In the genomic region with DNA sequence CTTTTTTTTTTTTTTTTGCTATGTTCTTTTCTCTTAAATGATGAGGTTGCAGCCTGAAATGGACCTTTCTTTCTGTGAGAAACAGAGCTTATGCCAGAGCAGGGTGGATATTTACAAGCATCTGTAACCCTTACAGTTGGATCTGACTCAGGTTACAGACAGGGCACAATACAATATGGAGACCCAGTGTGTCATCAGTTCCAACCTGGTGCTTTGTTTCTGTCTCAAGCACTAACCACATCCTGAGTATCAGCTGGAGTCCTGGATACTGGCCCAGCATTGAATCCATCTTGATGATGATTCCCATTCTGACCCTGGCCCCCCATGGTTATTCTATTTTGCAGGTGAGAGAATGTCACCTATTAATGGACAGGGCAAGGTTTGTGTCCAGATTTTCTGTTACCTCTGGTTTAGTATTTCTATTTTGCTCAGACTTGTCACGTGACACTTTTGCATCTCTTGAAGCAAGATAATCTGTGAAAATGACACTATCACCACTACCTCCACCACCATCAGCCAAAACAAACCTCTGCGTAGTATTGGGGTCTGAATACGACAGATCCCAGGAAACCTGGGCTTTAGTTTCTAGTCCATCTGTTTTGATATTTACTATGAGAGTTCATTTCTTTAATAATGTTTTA, we compare ENCODE assay signal across 24 cellular contexts.
DNase-seq lines count a peak whose midpoint lies in the region; ATAC-seq, FAIRE-seq and TF ChIP-seq lines count a peak whose summit lies in the region.
"Had no signal": no experiment of that assay in that cellular context is flagged by ENCODE, and none has a peak within 500 bp of the region (broad histone marks: within the 10 kb centered on the region; RNA-seq: fewer than 3 reads in every experiment).

No MANE protein-coding gene starts in this region.

- H3K27me3 Mint-ChIP-seq in astrocyte (ENCODE audit: low read depth, unreplicated experiment) = no peaks in the 10 kb centered on the region
- H3K27me3 Mint-ChIP-seq: activated CD8-positive, alpha-beta T cell treated with anti-CD3 and anti-CD28 coated beads for 36 hours; activated naive CD8-positive, alpha-beta T cell; stimulated activated naive B cell treated with anti-CD40 and anti-IgM and Interleukin-4, amounts not matched to agents 10 μg/mL and 1 μg/mL and 100 μg/mL, for 72 hours had no signal

- DNase-seq in DMS53 (lab: John Stamatoyannopoulos, UW) (peak; percentile 16), DMS53 treated with DMSO at 0.1 percent for 48 hours (lab: John Stamatoyannopoulos, UW; ENCODE audit: unreplicated experiment) (no peak), NCI-H2081 (lab: John Stamatoyannopoulos, UW) (peak; percentile 24 to 76), astrocyte (ENCODE audit: low read depth) (peak; percentile 49), renal cortical epithelial cell (ENCODE audit: low read depth) (peak; percentile 45), KBM-7 (no peak), body of pancreas (no peak), GOT3 (lab: John Stamatoyannopoulos, UW) (no peak)
- DNase-seq: activated CD8-positive, alpha-beta T cell treated with anti-CD3 and anti-CD28 coated beads for 36 hours; activated T-cell treated with anti-CD3 and anti-CD28 coated beads, Interleukin-2, amount 50 U/mL, for 48 hours; brain microvascular endothelial cell; left ventricle myocardium inferior; mucosa of descending colon; NCI-H1417 treated with DMSO at 0.1 percent for 48 hours; NCI-H510A treated with DMSO at 0.1 percent for 48 hours; SHP77; stimulated activated naive B cell treated with anti-CD40 and anti-IgM and Interleukin-4, amounts not matched to agents 10 μg/mL and 1 μg/mL and 100 μg/mL, for 72 hours; WERI-Rb-1 had no signal

- H3K36me3 Mint-ChIP-seq in astrocyte (ENCODE audit: low read depth, unreplicated experiment) = no peaks in the 10 kb centered on the region
- H3K36me3 Mint-ChIP-seq: activated naive CD8-positive, alpha-beta T cell; stimulated activated naive B cell treated with anti-CD40 and anti-IgM and Interleukin-4, amounts not matched to agents 10 μg/mL and 1 μg/mL and 100 μg/mL, for 72 hours had no signal

- no peaks in the 10 kb centered on the region for H3K9me3 Mint-ChIP-seq in astrocyte (ENCODE audit: unreplicated experiment)

- 86 to 90% methylated on average over 3 of the region's 3 CpGs for WGBS in body of pancreas, 2 donors

- in situ Hi-C loops in KBM-7 (cut with MboI; ENCODE audit: low pct_unique_long_range_greater_than_20kb, low sequenced_read_pairs) = no loop called here

- H3K9ac ChIP-seq in astrocyte (ENCODE audit: low read length) = no peak overlapping the region
- H3K9ac ChIP-seq: BLaER1 treated with 17β-estradiol and CSF1 and Interleukin-3, amounts not matched to agents 10 nM and 100 nM had no signal

- H3K27me3 ChIP-seq in astrocyte (ENCODE audit: insufficient read depth, low read length) = no peaks in the 10 kb centered on the region
- no peaks in the 10 kb centered on the region for H3K27me3 ChIP-seq in body of pancreas
- H3K27me3 ChIP-seq: BLaER1 treated with 17β-estradiol and CSF1 and Interleukin-3, amounts not matched to agents 10 nM and 100 nM; brain microvascular endothelial cell; tibial nerve had no signal

- H4K20me1 ChIP-seq in astrocyte (ENCODE audit: insufficient read depth, low read length) = no peaks in the 10 kb centered on the region
- H4K20me1 ChIP-seq: BLaER1 treated with 17β-estradiol and CSF1 and Interleukin-3, amounts not matched to agents 10 nM and 100 nM had no signal

- H3K4me1 Mint-ChIP-seq in astrocyte (ENCODE audit: low read depth, unreplicated experiment) = no peaks in the 10 kb centered on the region
- H3K4me1 Mint-ChIP-seq: stimulated activated naive B cell treated with anti-CD40 and anti-IgM and Interleukin-4, amounts not matched to agents 10 μg/mL and 1 μg/mL and 100 μg/mL, for 72 hours had no signal

- TF ChIP-seq CTCF in astrocyte (IDR thresholded peaks at IDR 0.05; ENCODE audit: insufficient read depth, low read depth, low read length) = no peak
- no peak for TF ChIP-seq CTCF in body of pancreas (IDR thresholded peaks at IDR 0.05)

- ATAC-seq in body of pancreas = no peak
- ATAC-seq: activated CD8-positive, alpha-beta T cell treated with anti-CD3 and anti-CD28 coated beads for 36 hours; mucosa of descending colon; stimulated activated naive B cell treated with anti-CD40 and anti-IgM and Interleukin-4, amounts not matched to agents 10 μg/mL and 1 μg/mL and 100 μg/mL, for 72 hours had no signal

- FAIRE-seq in astrocyte (lab: Jason Lieb, UNC) = no peak
- FAIRE-seq: A204.1, H1 had no signal

- intact Hi-C loops in body of pancreas (cut with DNase I) = no loop called here

- H3K36me3 ChIP-seq in astrocyte (ENCODE audit: insufficient read depth, low read length) (no peaks in the 10 kb centered on the region), body of pancreas (replicated peaks in 1 of 2; ENCODE audit: insufficient read depth in 1 of 2, low read depth in 2 of 2) (no peaks in the 10 kb centered on the region)
- H3K36me3 ChIP-seq: BLaER1 treated with 17β-estradiol and CSF1 and Interleukin-3, amounts not matched to agents 10 nM and 100 nM; brain microvascular endothelial cell; left ventricle myocardium inferior; tibial nerve; WERI-Rb-1 had no signal

- no peak overlapping the region for H3K4me2 ChIP-seq in astrocyte (ENCODE audit: low read length)
- H3K4me2 ChIP-seq: BLaER1 treated with 17β-estradiol and CSF1 and Interleukin-3, amounts not matched to agents 10 nM and 100 nM had no signal

- no peaks in the 10 kb centered on the region for H3K4me1 ChIP-seq in astrocyte (ENCODE audit: insufficient read depth, low read length)
- H3K4me1 ChIP-seq in body of pancreas = no peaks in the 10 kb centered on the region
- H3K4me1 ChIP-seq: BLaER1 treated with 17β-estradiol and CSF1 and Interleukin-3, amounts not matched to agents 10 nM and 100 nM; left ventricle myocardium inferior; tibial nerve had no signal

- no peak overlapping the region for H3K4me3 Mint-ChIP-seq in astrocyte (ENCODE audit: unreplicated experiment)
- H3K4me3 Mint-ChIP-seq: activated CD8-positive, alpha-beta T cell treated with anti-CD3 and anti-CD28 coated beads for 36 hours; activated naive CD8-positive, alpha-beta T cell; stimulated activated naive B cell treated with anti-CD40 and anti-IgM and Interleukin-4, amounts not matched to agents 10 μg/mL and 1 μg/mL and 100 μg/mL, for 72 hours; T-helper 1 cell treated with Interleukin-12 subunit alpha and Interleukin-12 subunit beta and Interleukin-4 antibody, amounts not matched to agents 30 μg/mL and 1 μg/mL, for 36 hours had no signal

- H3K27ac Mint-ChIP-seq in astrocyte (ENCODE audit: unreplicated experiment) = no peak overlapping the region
- H3K27ac Mint-ChIP-seq: activated CD8-positive, alpha-beta T cell treated with anti-CD3 and anti-CD28 coated beads for 36 hours; activated naive CD8-positive, alpha-beta T cell; stimulated activated naive B cell treated with anti-CD40 and anti-IgM and Interleukin-4, amounts not matched to agents 10 μg/mL and 1 μg/mL and 100 μg/mL, for 72 hours; T-helper 1 cell treated with Interleukin-12 subunit alpha and Interleukin-12 subunit beta and Interleukin-4 antibody, amounts not matched to agents 30 μg/mL and 1 μg/mL, for 36 hours had no signal

- H3K4me3 ChIP-seq in astrocyte (ENCODE audit: insufficient read depth, low read depth, low read length) = no peak overlapping the region
- H3K4me3 ChIP-seq in body of pancreas = no peak overlapping the region
- H3K4me3 ChIP-seq: BLaER1 treated with 17β-estradiol and CSF1 and Interleukin-3, amounts not matched to agents 10 nM and 100 nM; left ventricle myocardium inferior; mucosa of descending colon; tibial nerve had no signal

- no peak overlapping the region for H2AFZ ChIP-seq in astrocyte (ENCODE audit: low read depth, low read length)

- no peak for TF ChIP-seq POLR2A in body of pancreas (IDR thresholded peaks at IDR 0.05)

- H3K9me3 ChIP-seq in astrocyte (ENCODE audit: insufficient read depth, low read depth, low read length) (no peaks in the 10 kb centered on the region), body of pancreas (no peaks in the 10 kb centered on the region)
- H3K9me3 ChIP-seq: BLaER1 treated with 17β-estradiol and CSF1 and Interleukin-3, amounts not matched to agents 10 nM and 100 nM; left ventricle myocardium inferior; mucosa of descending colon; tibial nerve had no signal

- H3K79me2 ChIP-seq in astrocyte (ENCODE audit: insufficient read depth, low read length) = no peaks in the 10 kb centered on the region

- H3K27ac ChIP-seq in astrocyte (ENCODE audit: low read depth, low read length) (no peak overlapping the region), body of pancreas (no peak overlapping the region)
- H3K27ac ChIP-seq: BLaER1 treated with 17β-estradiol and CSF1 and Interleukin-3, amounts not matched to agents 10 nM and 100 nM; brain microvascular endothelial cell; left ventricle myocardium inferior; tibial nerve; WERI-Rb-1 had no signal

Comparison
In these comparisons a context has a peak if more than half of its experiments do, and no peak if none do; other contexts are left out.
1. DNase-seq: peak in DMS53 (single experiment), NCI-H2081 (2 of 2), astrocyte (single experiment) and renal cortical epithelial cell (single experiment); none in DMS53 treated with DMSO at 0.1 percent for 48 hours (single experiment), KBM-7 (single experiment), body of pancreas (0 of 4) and GOT3 (single experiment).